8 cellular contexts compared by ENCODE assay signal in the genomic region with DNA sequence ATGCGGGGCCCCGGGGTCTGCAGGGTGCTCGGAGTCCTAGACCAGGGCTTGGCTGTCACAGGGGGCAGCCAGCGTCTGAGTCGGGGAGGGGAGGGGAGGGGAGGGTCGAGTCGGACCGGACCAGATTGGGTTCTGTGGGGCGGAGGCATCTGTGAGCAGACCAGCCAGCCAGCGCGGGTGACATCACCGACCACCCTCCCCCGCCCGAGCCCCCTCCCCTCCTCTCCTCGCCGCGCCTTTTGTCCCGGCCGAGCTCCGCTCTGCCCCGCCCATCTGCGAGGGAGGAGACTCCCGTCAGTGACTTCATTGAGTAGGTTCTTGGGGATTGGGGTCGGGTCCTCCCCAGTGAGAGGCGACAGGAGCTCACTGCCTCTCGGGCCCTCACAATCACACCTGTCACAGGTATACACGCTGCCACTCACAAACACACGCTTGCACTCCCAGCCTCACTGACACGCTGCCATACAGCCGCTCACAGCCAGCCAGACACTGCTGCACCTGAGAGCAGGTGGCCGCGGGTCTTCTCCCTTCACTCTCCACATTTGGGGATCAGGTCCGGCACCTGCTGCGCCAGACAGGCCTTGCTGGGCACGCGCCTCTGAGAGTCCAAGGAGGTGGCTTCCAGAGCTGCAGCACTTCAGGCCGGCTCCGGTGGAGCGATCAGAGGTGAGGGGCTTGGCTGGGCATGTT.
DNase-seq lines count a peak whose midpoint lies in the region; ATAC-seq and TF ChIP-seq lines count a peak whose summit lies in the region.

No MANE protein-coding gene starts in this region.

- H3K27me3 ChIP-seq in SU-DHL-6 (ENCODE audit: low read length) = no peaks in the 10 kb centered on the region

- H3K9me2 ChIP-seq in SU-DHL-6 (replicated peaks; ENCODE audit: insufficient read depth, low read length) = no peaks in the 10 kb centered on the region

- peak overlapping the region; percentile 78 for H2AFZ ChIP-seq in SU-DHL-6 (ENCODE audit: low read depth, low read length, severe bottlenecking)

- peak overlapping the region; percentile 78 for H3K4me3 ChIP-seq in SU-DHL-6 (ENCODE audit: insufficient read depth, low read length, poor library complexity, severe bottlenecking)
- peak overlapping the region; percentile 79 to 99 (median 85) for H3K4me3 ChIP-seq in skin epidermis

- peak; percentile 1 for ATAC-seq in HG03095 (IDR thresholded peaks at IDR 0.05; ENCODE audit: unreplicated experiment)
- no peak for ATAC-seq in HG02759 (IDR thresholded peaks at IDR 0.05; ENCODE audit: unreplicated experiment)

- H3K4me2 ChIP-seq in SU-DHL-6 (ENCODE audit: low read depth, low read length, poor library complexity, severe bottlenecking) = peak overlapping the region; percentile 60

- TF ChIP-seq CTCF in SU-DHL-6 (IDR thresholded peaks at IDR 0.05; ENCODE audit: insufficient read depth, low read length, poor library complexity, severe bottlenecking) = no peak

- DNase-seq in CD1c-positive myeloid dendritic cell (ENCODE audit: extremely low spot score) (peak; percentile 70), islet precursor cell (peak; percentile 95), globus pallidus (ENCODE audit: low spot score) (no peak)
- DNase-seq in central memory CD4-positive, alpha-beta T cell = peak; percentile 15

- no peaks in the 10 kb centered on the region for H3F3A ChIP-seq in SU-DHL-6 (ENCODE audit: insufficient read depth)

- no peaks in the 10 kb centered on the region for H4K20me1 ChIP-seq in SU-DHL-6 (ENCODE audit: low read depth, low read length)

- H3K9ac ChIP-seq in SU-DHL-6 (ENCODE audit: low read length) = peak overlapping the region; percentile 72

- no peaks in the 10 kb centered on the region for H3K79me2 ChIP-seq in SU-DHL-6 (ENCODE audit: insufficient read depth, low read length)

- H3K27ac ChIP-seq in SU-DHL-6 (ENCODE audit: low read depth, low read length) (no peak overlapping the region), skin epidermis (peak overlapping the region in 20 of 21 experiments; percentile 61 to 97 (median 88))

- H3K9me3 ChIP-seq in SU-DHL-6 (ENCODE audit: insufficient read depth, low read length) = no peaks in the 10 kb centered on the region

- no peaks in the 10 kb centered on the region for H3K36me3 ChIP-seq in SU-DHL-6 (ENCODE audit: low read length)
